1 cellular context compared by ENCODE assay signal in genomic region chr12:119804011-119804641, GRCh38.
A peak's percentile ranks its signal among the peaks of the same experiment; 100 is the strongest.
TF ChIP-seq lines count a peak whose summit lies in the region.

No MANE protein-coding gene starts in this region.

TF ChIP-seq in K562, 482 proteins besides CTCF, POLR2A, EP300 and RAD21 (continued from another document and continues in another):
- TF ChIP-seq MLX (CRISPR knock-in tag; conservative IDR thresholded peaks at IDR 0.05): no peak
- no peak for TF ChIP-seq DEAF1 (CRISPR knock-in tag; IDR thresholded peaks at IDR 0.05)
- no peak for TF ChIP-seq HNRNPLL (IDR thresholded peaks at IDR 0.05; ENCODE audit: low read depth, low read length, poor library complexity, severe bottlenecking)
- no peak for TF ChIP-seq ERF (CRISPR knock-in tag; IDR thresholded peaks at IDR 0.05)
- no peak for TF ChIP-seq ATF4 (CRISPR knock-in tag; IDR thresholded peaks at IDR 0.05)
- no peak for TF ChIP-seq NUFIP1 (IDR thresholded peaks at IDR 0.05; ENCODE audit: partially characterized antibody)
- TF ChIP-seq TGIF2 (CRISPR knock-in tag; IDR thresholded peaks at IDR 0.05): no peak
- no peak for TF ChIP-seq RBM34 (IDR thresholded peaks at IDR 0.05; ENCODE audit: borderline replicate concordance, insufficient read depth, low read length)
- 0 out of 2 replicates have a peak, but pooled peaks have one; percentile 46 for TF ChIP-seq NFATC3 (IDR thresholded peaks at IDR 0.05)
- no peak for TF ChIP-seq MED1 (CRISPR knock-in tag; IDR thresholded peaks at IDR 0.05; ENCODE audit: borderline replicate concordance)
- TF ChIP-seq HOXB6 (CRISPR knock-in tag; IDR thresholded peaks at IDR 0.05; ENCODE audit: borderline replicate concordance): no peak
- TF ChIP-seq POLR2G (IDR thresholded peaks at IDR 0.05; ENCODE audit: low read depth, low read length): no peak
- no peak for TF ChIP-seq SMARCC2 (IDR thresholded peaks at IDR 0.05; ENCODE audit: low read depth)
- no peak for TF ChIP-seq XRCC4 (IDR thresholded peaks at IDR 0.05; ENCODE audit: extremely low read depth, insufficient read depth, insufficient read length)
- TF ChIP-seq ARNT (IDR thresholded peaks at IDR 0.05): no peak
- TF ChIP-seq BMI1 (IDR thresholded peaks at IDR 0.05; ENCODE audit: low read length): no peak
- TF ChIP-seq THRB (CRISPR knock-in tag; conservative IDR thresholded peaks at IDR 0.05): no peak
- no peak for TF ChIP-seq DDX20 (tag; IDR thresholded peaks at IDR 0.05; ENCODE audit: low read depth)
- TF ChIP-seq TCF15 (CRISPR knock-in tag; IDR thresholded peaks at IDR 0.05): no peak
- no peak for TF ChIP-seq TRIM25 (IDR thresholded peaks at IDR 0.05; ENCODE audit: borderline replicate concordance)
- TF ChIP-seq CUX1 (CRISPR knock-in tag; IDR thresholded peaks at IDR 0.05): no peak
- no peak for TF ChIP-seq ZFP30 (CRISPR knock-in tag; IDR thresholded peaks at IDR 0.05; ENCODE audit: borderline replicate concordance)
- no peak for TF ChIP-seq HINFP (tag; conservative IDR thresholded peaks at IDR 0.05; ENCODE audit: low read depth)
- TF ChIP-seq FUS (optimal IDR thresholded peaks at IDR 0.05; ENCODE audit: low read depth, low read length): no peak
- TF ChIP-seq MTA2 (IDR thresholded peaks at IDR 0.05; ENCODE audit: low read depth): no peak
- no peak for TF ChIP-seq E2F4 (CRISPR knock-in tag; IDR thresholded peaks at IDR 0.05; ENCODE audit: low read depth)
- no peak for TF ChIP-seq ZFP36 (IDR thresholded peaks at IDR 0.05; ENCODE audit: low read depth, low read length, partially characterized antibody)
- TF ChIP-seq MYBL2 (IDR thresholded peaks at IDR 0.05; ENCODE audit: low read depth): no peak
- TF ChIP-seq MYBL2 (CRISPR knock-in tag; IDR thresholded peaks at IDR 0.05; ENCODE audit: borderline replicate concordance): no peak
- no peak for TF ChIP-seq ZNF175 (CRISPR knock-in tag; IDR thresholded peaks at IDR 0.05; ENCODE audit: low read depth)
- no peak for TF ChIP-seq PHB2 (IDR thresholded peaks at IDR 0.05; ENCODE audit: low read depth)
- TF ChIP-seq ARHGAP35 (IDR thresholded peaks at IDR 0.05; ENCODE audit: partially characterized antibody): no peak
- TF ChIP-seq MEIS2 (IDR thresholded peaks at IDR 0.05; ENCODE audit: partially characterized antibody): peak; percentile 36
- TF ChIP-seq ATF2 (CRISPR knock-in tag; IDR thresholded peaks at IDR 0.05): no peak
- peak; percentile 69 for TF ChIP-seq ATF3 (IDR thresholded peaks at IDR 0.05)
- no peak for TF ChIP-seq ATF3 (CRISPR knock-in tag; conservative IDR thresholded peaks at IDR 0.05)
- no peak for TF ChIP-seq PURB (CRISPR knock-in tag; IDR thresholded peaks at IDR 0.05; ENCODE audit: low read depth)
- TF ChIP-seq CBX8 (IDR thresholded peaks at IDR 0.05; ENCODE audit: borderline replicate concordance, extremely low read depth, low read depth, low read length, poor library complexity, severe bottlenecking): no peak
- no peak for TF ChIP-seq NR1H2 (CRISPR knock-in tag; IDR thresholded peaks at IDR 0.05)
- TF ChIP-seq HMG20A (CRISPR knock-in tag; conservative IDR thresholded peaks at IDR 0.05): no peak
- no peak for TF ChIP-seq THAP7 (CRISPR knock-in tag; IDR thresholded peaks at IDR 0.05)
- TF ChIP-seq KLF10 (CRISPR knock-in tag; IDR thresholded peaks at IDR 0.05): no peak
- 0 out of 2 replicates have a peak, but pooled peaks have one; percentile 41 for TF ChIP-seq CREM (IDR thresholded peaks at IDR 0.05; ENCODE audit: low read depth)
